ENCODE assay signal across 1 cellular context in the genomic region with DNA sequence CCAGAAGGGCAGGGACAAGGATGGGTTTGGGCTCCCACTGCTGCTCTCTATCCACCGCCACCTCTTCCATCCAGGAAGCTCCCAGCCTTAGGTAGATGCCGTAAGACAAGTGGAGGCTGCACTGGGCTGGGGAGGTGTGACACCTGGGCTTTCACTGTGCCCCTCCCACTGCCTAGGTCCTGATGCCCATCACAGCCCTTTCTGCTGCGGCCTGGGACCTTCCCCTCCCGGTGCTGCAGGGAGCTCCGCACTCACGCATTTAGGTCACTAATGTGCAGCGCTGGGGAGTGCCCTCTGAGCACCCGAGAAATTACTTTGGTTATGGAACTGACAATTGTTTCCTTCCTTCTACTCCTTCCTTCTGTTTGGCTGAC.
TF ChIP-seq lines count a peak whose summit lies in the region.

No MANE protein-coding gene starts in this region.

TF ChIP-seq in H1, 55 proteins besides CTCF, POLR2A, EP300 and RAD21:
- TF ChIP-seq CREB1 (IDR thresholded peaks at IDR 0.05): no peak
